In genomic region chr2:227881866-227882517, GRCh38 we compare ENCODE assay signal across 12 cellular contexts. TPM values are rescaled to one million over a fixed set of nuclear protein-coding genes. Genes with fewer than 3 reads are reported as not detected.
DNase-seq lines count a peak whose midpoint lies in the region; ATAC-seq, FAIRE-seq and TF ChIP-seq lines count a peak whose summit lies in the region.
"Had no signal": no experiment of that assay in that cellular context is flagged by ENCODE, and none has a peak within 500 bp of the region (broad histone marks: within the 10 kb centered on the region; RNA-seq: fewer than 3 reads in every experiment).

No MANE protein-coding gene starts in this region.

- no peaks in the 10 kb centered on the region for H3K9me3 Mint-ChIP-seq in MCF 10A (ENCODE audit: unreplicated experiment)
- H3K9me3 Mint-ChIP-seq in activated B cell treated with CpG ODN at 0.5 μM for 24 hours = no peaks in the 10 kb centered on the region
- H3K9me3 Mint-ChIP-seq: activated naive CD4-positive, alpha-beta T cell treated with anti-CD3 and anti-CD28 coated beads, Interleukin-2, amount 10 ng/mL, durations not matched to agents 7 days and 5 days; stimulated activated memory B cell treated with anti-CD40 and anti-IgM and Interleukin-4, amounts not matched to agents 10 μg/mL and 1 μg/mL and 100 μg/mL, for 72 hours had no signal

- no peaks in the 10 kb centered on the region for H3K79me2 ChIP-seq in mammary epithelial cell (ENCODE audit: insufficient read depth, low read length)

- WGBS in mammary epithelial cell (ENCODE audit: low coverage, missing lambda C conversion rate) = 91% methylated on average over 4 of the region's 4 CpGs

- no peaks in the 10 kb centered on the region for H3K4me1 ChIP-seq in mammary epithelial cell (ENCODE audit: insufficient read depth, low read length)
- no peaks in the 10 kb centered on the region for H3K4me1 ChIP-seq in upper lobe of right lung
- H3K4me1 ChIP-seq in kidney (ENCODE audit: control insufficient read depth in 1 of 2, insufficient read depth in 1 of 2, low read depth in 1 of 2, low read length in 2 of 2) = no peaks in the 10 kb centered on the region

- intact Hi-C loops in MCF 10A (cut with micrococcal nuclease) (no loop called here), mammary epithelial cell (cut with micrococcal nuclease) (loop anchor here (5.0 kb wide), 2 partner anchors 115 to 750 kb away; no protein-coding TSS in a partner anchor), activated B cell treated with CpG ODN at 0.5 μM for 24 hours (cut with micrococcal nuclease) (loop anchor here (5.0 kb wide), 1 partner anchor 750 kb away; no protein-coding TSS in a partner anchor), upper lobe of right lung (cut with DNase I) (no loop called here), kidney (cut with DNase I) (no loop called here)

- H3K4me1 Mint-ChIP-seq in MCF 10A (ENCODE audit: insufficient read depth, unreplicated experiment) (peaks cover 12% of the 10 kb centered on the region), activated B cell treated with CpG ODN at 0.5 μM for 24 hours (peaks cover 9% of the 10 kb centered on the region)
- H3K4me1 Mint-ChIP-seq: stimulated activated memory B cell treated with anti-CD40 and anti-IgM and Interleukin-4, amounts not matched to agents 10 μg/mL and 1 μg/mL and 100 μg/mL, for 72 hours had no signal

- H3K27ac Mint-ChIP-seq in MCF 10A (ENCODE audit: low read depth, unreplicated experiment) (no peak overlapping the region), activated B cell treated with CpG ODN at 0.5 μM for 24 hours (no peak overlapping the region)
- H3K27ac Mint-ChIP-seq: activated naive CD4-positive, alpha-beta T cell treated with anti-CD3 and anti-CD28 coated beads, Interleukin-2, amount 10 ng/mL, durations not matched to agents 7 days and 5 days; stimulated activated memory B cell treated with anti-CD40 and anti-IgM and Interleukin-4, amounts not matched to agents 10 μg/mL and 1 μg/mL and 100 μg/mL, for 72 hours had no signal

- in situ Hi-C loops in mammary epithelial cell (cut with MboI; ENCODE audit: low sequenced_read_pairs in 2 of 2) = loop anchor here (25.0 kb wide), 2 partner anchors 220 to 780 kb away; partner anchors contain the start of gene SCYGR5 (in 1 of the 2)

- dilution Hi-C loops in mammary epithelial cell (cut with HindIII; ENCODE audit: low sequenced_read_pairs) = no loop called here

- peak; percentile 69 for ATAC-seq in HG03064 (IDR thresholded peaks at IDR 0.05; ENCODE audit: low read depth, unreplicated experiment)
- no peak for ATAC-seq in activated B cell treated with CpG ODN at 0.5 μM for 24 hours (ENCODE audit: low read depth)
- peak; percentile 35 for ATAC-seq in upper lobe of right lung
- no peak for ATAC-seq in HG03521 (IDR thresholded peaks at IDR 0.05; ENCODE audit: unreplicated experiment)
- no peak for ATAC-seq in HG03097 (IDR thresholded peaks at IDR 0.05; ENCODE audit: low FRiP score, unreplicated experiment)
- ATAC-seq: stimulated activated memory B cell treated with anti-CD40 and anti-IgM and Interleukin-4, amounts not matched to agents 10 μg/mL and 1 μg/mL and 100 μg/mL, for 72 hours had no signal

- no peak overlapping the region for H3K4me3 Mint-ChIP-seq in MCF 10A (ENCODE audit: unreplicated experiment)
- peak overlapping the region; percentile 38 for H3K4me3 Mint-ChIP-seq in activated B cell treated with CpG ODN at 0.5 μM for 24 hours
- H3K4me3 Mint-ChIP-seq: stimulated activated memory B cell treated with anti-CD40 and anti-IgM and Interleukin-4, amounts not matched to agents 10 μg/mL and 1 μg/mL and 100 μg/mL, for 72 hours had no signal

- no peaks in the 10 kb centered on the region for H3K27me3 ChIP-seq in mammary epithelial cell (ENCODE audit: insufficient read depth, low read length)
- H3K27me3 ChIP-seq in upper lobe of right lung = no peaks in the 10 kb centered on the region

- peak; percentile 26 for DNase-seq in MCF 10A (ENCODE audit: unreplicated experiment)
- no peak for DNase-seq in mammary epithelial cell
- no peak for DNase-seq in activated B cell treated with CpG ODN at 0.5 μM for 24 hours
- no peak for DNase-seq in upper lobe of right lung
- DNase-seq in kidney = no peak
- DNase-seq: activated naive CD4-positive, alpha-beta T cell treated with anti-CD3 and anti-CD28 coated beads, Interleukin-2, amount 10 ng/mL, durations not matched to agents 7 days and 5 days; hypothalamus; SHP77 had no signal

- H3K27ac ChIP-seq in mammary epithelial cell (ENCODE audit: insufficient read depth, low read depth, low read length) (no peak overlapping the region), upper lobe of right lung (no peak overlapping the region), kidney (ENCODE audit: low read depth in 2 of 2, low read length in 2 of 2) (no peak overlapping the region)

- no peaks in the 10 kb centered on the region for H3K9me3 ChIP-seq in mammary epithelial cell (replicated peaks; ENCODE audit: insufficient read depth, low read length)
- no peaks in the 10 kb centered on the region for H3K9me3 ChIP-seq in upper lobe of right lung
- no peaks in the 10 kb centered on the region for H3K9me3 ChIP-seq in kidney (ENCODE audit: control insufficient read depth in 1 of 2, low read length in 2 of 2)

- CTCF ChIA-PET in MCF 10A (lab: Yijun Ruan, JAX) = no interaction called here
- CTCF ChIA-PET in mammary epithelial cell (lab: Charles Lee; ENCODE audit: low non-redundant PET) = no interaction called here
- CTCF ChIA-PET in activated B cell treated with CpG ODN at 0.5 μM for 24 hours (lab: Charles Lee) = no interaction called here

- BruUV-seq in MCF 10A (replicated peaks; lab: Mats Ljungman, UMichigan) = no TSS peak
- BruUV-seq in mammary epithelial cell (replicated peaks; lab: Mats Ljungman, UMichigan) = no TSS peak

- H3K9ac ChIP-seq in mammary epithelial cell (ENCODE audit: insufficient read depth, low read length) (no peak overlapping the region), kidney (ENCODE audit: low read length in 2 of 2) (no peak overlapping the region)

- no peaks in the 10 kb centered on the region for H3K36me3 ChIP-seq in mammary epithelial cell (ENCODE audit: insufficient read depth, low read length)
- H3K36me3 ChIP-seq in upper lobe of right lung = no peaks in the 10 kb centered on the region
- H3K36me3 ChIP-seq in kidney (ENCODE audit: control insufficient read depth in 1 of 2, insufficient read depth in 2 of 2, low read length in 2 of 2) = no peaks in the 10 kb centered on the region

- no peaks in the 10 kb centered on the region for H3K27me3 Mint-ChIP-seq in MCF 10A (ENCODE audit: insufficient read depth, unreplicated experiment)
- H3K27me3 Mint-ChIP-seq in activated B cell treated with CpG ODN at 0.5 μM for 24 hours = no peaks in the 10 kb centered on the region

- no peak for FAIRE-seq in kidney (lab: Jason Lieb, UNC)

- TF ChIP-seq CTCF in MCF 10A (IDR thresholded peaks at IDR 0.05; ENCODE audit: unreplicated experiment) (no peak), mammary epithelial cell (conservative IDR thresholded peaks at IDR 0.05 in 1 of 2, IDR thresholded peaks at IDR 0.05 in 1 of 2; ENCODE audit: extremely low read depth in 1 of 2, insufficient read depth in 1 of 2, low read depth in 1 of 2, low read length in 2 of 2) (no peak), activated B cell treated with CpG ODN at 0.5 μM for 24 hours (IDR thresholded peaks at IDR 0.05) (no peak), upper lobe of right lung (IDR thresholded peaks at IDR 0.05) (no peak), kidney (IDR thresholded peaks at IDR 0.05; ENCODE audit: borderline replicate concordance, extremely low read depth, insufficient read depth) (no peak)

- POLR2A ChIA-PET in MCF 10A (lab: Yijun Ruan, JAX) (no interaction called here), activated B cell treated with CpG ODN at 0.5 μM for 24 hours (lab: Charles Lee) (no interaction called here)

- H3K4me2 ChIP-seq in mammary epithelial cell (ENCODE audit: insufficient read depth, low read depth, low read length) = no peak overlapping the region

- H4K20me1 ChIP-seq in mammary epithelial cell (ENCODE audit: insufficient read depth, low read length) = no peaks in the 10 kb centered on the region

- H3K4me3 ChIP-seq in mammary epithelial cell (replicated peaks in 1 of 3; ENCODE audit: insufficient read depth in 1 of 3, low read depth in 2 of 3, low read length in 3 of 3) (no peak overlapping the region), upper lobe of right lung (no peak overlapping the region), kidney (ENCODE audit: low read length in 2 of 2) (no peak overlapping the region)

- H2AFZ ChIP-seq in mammary epithelial cell (ENCODE audit: low read depth, low read length) = no peak overlapping the region

- H3K36me3 Mint-ChIP-seq in MCF 10A (ENCODE audit: insufficient read depth, unreplicated experiment) = no peaks in the 10 kb centered on the region
- H3K36me3 Mint-ChIP-seq in activated B cell treated with CpG ODN at 0.5 μM for 24 hours (ENCODE audit: low read depth) = no peaks in the 10 kb centered on the region
- H3K36me3 Mint-ChIP-seq: activated naive CD4-positive, alpha-beta T cell treated with anti-CD3 and anti-CD28 coated beads, Interleukin-2, amount 10 ng/mL, durations not matched to agents 7 days and 5 days; stimulated activated memory B cell treated with anti-CD40 and anti-IgM and Interleukin-4, amounts not matched to agents 10 μg/mL and 1 μg/mL and 100 μg/mL, for 72 hours had no signal

RNA-seq across cellular contexts. Expression of gene DAW1, which starts 10.6 kb away (rescaled TPM):
- total RNA-seq in MCF 10A (2022) (0.64 and 1.1 TPM in 2 replicates), mammary epithelial cell (under 1 TPM in 1 of 2 donors, not detected in 1; under 0.01 TPM), activated B cell treated with CpG ODN at 0.5 μM for 24 hours (not detected in 2 replicates), upper lobe of right lung (not detected), kidney (1.7 TPM)
- polyA plus RNA-seq in mammary epithelial cell (0.14 TPM), kidney (ENCODE audit: insufficient read depth, low read depth, low replicate concordance) (1.0 TPM)
- polyA minus RNA-seq in mammary epithelial cell = not detected

Comparison
In these comparisons a context has a peak if more than half of its experiments do, and no peak if none do; other contexts are left out.
1. intact Hi-C loops: an anchor here in mammary epithelial cell (5.0 kb wide) and activated B cell treated with CpG ODN at 0.5 μM for 24 hours (5.0 kb wide); none called in MCF 10A, upper lobe of right lung and kidney.
2. ATAC-seq: peak in HG03064 (single experiment) and upper lobe of right lung (single experiment); none in activated B cell treated with CpG ODN at 0.5 μM for 24 hours (single experiment), HG03521 (single experiment) and HG03097 (single experiment).